Comparison of ENCODE assay signal across 8 cellular contexts in the genomic region with DNA sequence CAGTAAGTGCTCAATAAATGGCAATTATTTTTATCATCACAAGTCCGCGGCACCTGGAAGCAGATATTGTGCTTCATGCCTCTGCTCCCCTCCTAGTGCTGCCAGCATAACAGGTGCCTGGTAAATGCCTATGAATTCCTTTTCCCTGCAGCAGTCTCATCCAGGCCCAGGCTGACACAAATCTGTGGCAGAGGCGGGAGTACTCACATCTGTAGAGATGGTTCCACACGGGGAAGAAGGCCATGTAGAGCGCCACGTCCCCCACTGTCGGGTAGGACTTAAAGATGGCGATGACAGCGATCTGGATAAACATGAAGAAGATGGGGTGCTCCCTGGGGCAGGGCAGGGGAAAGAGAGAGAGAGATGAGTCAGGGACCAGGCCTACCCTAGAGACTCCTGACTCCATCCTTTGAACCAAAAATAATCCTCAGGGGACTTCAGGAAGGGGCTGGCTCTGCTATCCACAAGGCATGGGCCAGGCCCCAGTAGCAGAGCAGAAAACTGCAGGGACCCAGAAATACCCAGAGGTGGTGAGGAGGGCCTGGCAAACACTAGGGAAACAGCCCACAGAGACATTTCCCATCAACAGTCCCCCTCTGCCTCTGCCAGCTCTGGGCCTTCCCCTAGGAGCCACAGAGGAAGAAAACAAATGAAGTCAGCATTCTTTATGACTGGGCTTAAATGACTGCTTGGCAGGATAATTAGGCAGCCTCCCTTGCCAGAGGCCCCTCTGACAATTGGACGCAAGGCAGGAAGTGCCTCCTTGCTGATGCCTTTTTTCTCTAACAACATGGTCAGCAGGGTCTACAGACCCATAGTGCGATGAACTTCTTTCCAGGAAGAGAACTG. TPM values are rescaled to one million over a fixed set of nuclear protein-coding genes. Genes with fewer than 3 reads are reported as not detected.
DNase-seq lines count a peak whose midpoint lies in the region; ATAC-seq and TF ChIP-seq lines count a peak whose summit lies in the region.

No MANE protein-coding gene starts in this region.

- TF ChIP-seq POLR2A in thyroid gland (IDR thresholded peaks at IDR 0.05), result no peak

- intact Hi-C loops in psoas muscle (cut with DNase I), result loop anchor here (2.0 to 5.0 kb wide), 3 partner anchors 125 to 191 kb away; no protein-coding TSS in a partner anchor
- intact Hi-C loops in thyroid gland (cut with DNase I), result no loop called here

- H3K4me1 ChIP-seq in psoas muscle, result peaks cover 28% of the 10 kb centered on the region
- H3K4me1 ChIP-seq in thyroid gland, result peaks cover 0 to 15% of the 10 kb centered on the region in 2 donors

- H3K36me3 ChIP-seq in psoas muscle (ENCODE audit: insufficient read depth in 1 of 2, low read depth in 1 of 2) (peaks cover 3 to 43% of the 10 kb centered on the region in 2 donors), thyroid gland (no peaks in the 10 kb centered on the region)

- no peak for TF ChIP-seq CTCF in RWPE1 (conservative IDR thresholded peaks at IDR 0.05; ENCODE audit: low read depth)
- TF ChIP-seq CTCF in psoas muscle (IDR thresholded peaks at IDR 0.05), result no peak
- TF ChIP-seq CTCF in thyroid gland (IDR thresholded peaks at IDR 0.05), result no peak

- POLR2A ChIA-PET in RWPE1 (lab: Yijun Ruan, JAX; ENCODE audit: low non-redundant PET), result no interaction called here

- no peak overlapping the region for H3K4me3 ChIP-seq in psoas muscle
- H3K4me3 ChIP-seq in thyroid gland (replicated peaks in 1 of 3), result no peak overlapping the region

- WGBS in psoas muscle, 3 donors, result 77 to 83% (median 79%) methylated on average over 11 of the region's 11 CpGs
- 86 to 91% methylated on average over 11 of the region's 11 CpGs for WGBS in thyroid gland, 2 donors

- CTCF ChIA-PET in RWPE1 (lab: Yijun Ruan, JAX), result interaction anchor here (0.6 kb wide), 2 partner anchors 39 to 178 kb away, joined by 4 to 7 read pairs; no protein-coding TSS in a partner anchor

- H3K27me3 ChIP-seq in psoas muscle (ENCODE audit: insufficient read depth in 3 of 3, low read length in 2 of 3), result no peaks in the 10 kb centered on the region
- H3K27me3 ChIP-seq in thyroid gland, result no peaks in the 10 kb centered on the region

- DNase-seq in RWPE1 (ENCODE audit: low spot score) (no peak), fibroblast of gingiva (ENCODE audit: low read depth) (peak; percentile 67), psoas muscle (no peak), cortex of kidney (lab: John Stamatoyannopoulos, UW) (no peak), thyroid gland (no peak)

- H3K9me3 ChIP-seq in psoas muscle (no peaks in the 10 kb centered on the region), thyroid gland (no peaks in the 10 kb centered on the region)

- ATAC-seq in GM18868 (IDR thresholded peaks at IDR 0.05; ENCODE audit: unreplicated experiment) (peak; percentile 45), psoas muscle (no peak), HG02870 (IDR thresholded peaks at IDR 0.05; ENCODE audit: unreplicated experiment) (no peak), GM19351 (IDR thresholded peaks at IDR 0.05; ENCODE audit: unreplicated experiment) (no peak)

- H3K27ac ChIP-seq in RWPE1 (peak overlapping the region; percentile 4; the same call in 1 of the 2 replicates), psoas muscle (peak overlapping the region; percentile 19), thyroid gland (peak overlapping the region in 1 of 3 donors; percentile 52)

RNA-seq across cellular contexts. Expression of a gene that starts 23.0 kb away (rescaled TPM):
- 10 to 100 TPM; 27.4 to 44.9 (median 37.5) TPM for total RNA-seq in psoas muscle
- 10 to 100 TPM; 27.4 to 90.5 (median 30.9) TPM for polyA plus RNA-seq in psoas muscle
- total RNA-seq in thyroid gland, result 100 to 1,000 TPM; 119 to 163 (median 130) TPM
